Comparison of ENCODE assay signal across 38 cellular contexts in the genomic region with DNA sequence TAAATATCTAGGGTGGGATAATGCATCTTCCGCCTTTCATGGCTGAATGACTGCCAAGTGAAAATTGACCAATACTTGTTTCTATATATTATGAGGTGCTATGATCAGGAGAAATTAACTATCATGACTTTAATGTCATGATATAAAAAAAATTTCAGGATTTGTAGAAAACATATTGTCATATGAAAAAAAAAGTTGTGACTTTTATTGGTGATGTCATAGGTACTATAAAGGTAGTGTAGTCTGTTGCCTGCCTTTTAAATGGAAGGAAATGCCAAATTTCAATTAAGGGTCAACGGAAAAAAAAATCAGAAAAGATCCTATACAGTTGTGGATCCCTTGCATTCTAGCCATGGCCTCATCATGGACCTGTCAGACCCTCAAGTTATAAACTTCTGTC. TPM values are rescaled to one million over a fixed set of nuclear protein-coding genes. Genes with fewer than 3 reads are reported as not detected.
"Had no signal": no experiment of that assay in that cellular context is flagged by ENCODE, and none has a peak within 500 bp of the region (broad histone marks: within the 10 kb centered on the region; RNA-seq: fewer than 3 reads in every experiment).

No MANE protein-coding gene starts in this region.

- H3K27me3 ChIP-seq: MG63 had no signal

- H3K9me3 ChIP-seq: MG63 had no signal

- H3K4me3 ChIP-seq: MG63 had no signal

- H3K36me3 ChIP-seq: MG63 had no signal

- DNase-seq: Karpas-422, Kasumi-1, MG63, MM.1S, MV-4-11, NCI-H1048, NCI-H1092, NCI-H1092 treated with DMSO at 0.1 percent for 48 hours, NCI-H1105, NCI-H1105 treated with DMSO at 0.1 percent for 48 hours, NCI-H1417, NCI-H1417 treated with DMSO at 0.1 percent for 48 hours, NCI-H1436, NCI-H1436 treated with DMSO at 0.1 percent for 48 hours, NCI-H146, NCI-H1694, NCI-H1694 treated with DMSO at 0.1 percent for 48 hours, NCI-H187, NCI-H187 treated with DMSO at 0.1 percent for 48 hours, NCI-H1930, NCI-H2029, NCI-H2029 treated with DMSO at 0.1 percent for 48 hours, NCI-H2081, NCI-H2081 treated with DMSO at 0.1 percent for 48 hours, NCI-H2107, NCI-H2171, NCI-H2171 treated with DMSO at 0.1 percent for 48 hours, NCI-H2227 treated with DMSO at 0.1 percent for 48 hours, NCI-H226, NCI-H345, NCI-H446, NCI-H446 treated with DMSO at 0.1 percent for 48 hours, NCI-H510A, NCI-H510A treated with DMSO at 0.1 percent for 48 hours had no signal

RNA-seq across cellular contexts. Expression of a gene that starts 15.5 kb away (rescaled TPM):
- total RNA-seq: LHCN-M2, M059J, MCF 10A, NCI-H460 had no signal
